Comparison of ENCODE assay signal across 20 cellular contexts in genomic region chr1:117362986-117363385, GRCh38.
"Had no signal": no experiment of that assay in that cellular context is flagged by ENCODE, and none has a peak within 500 bp of the region (broad histone marks: within the 10 kb centered on the region; RNA-seq: fewer than 3 reads in every experiment).

No MANE protein-coding gene starts in this region.

- H3K27ac ChIP-seq: colonic mucosa, gastrocnemius medialis, psoas muscle, tibial nerve had no signal

- H3K9me3 Mint-ChIP-seq: activated naive CD8-positive, alpha-beta T cell treated with anti-CD3 and anti-CD28 coated beads, Interleukin-2, amount 10 ng/mL, durations not matched to agents 7 days and 5 days; activated T-helper 2 cell treated with anti-CD3 and anti-CD28 coated beads, Interferon-gamma antibody, Interleukin-2, Interleukin-4, amounts not matched to agents 10 μg/mL and 5 μg/mL and 100 μg/mL, durations not matched to agents 14 hours and 24 hours and 36 hours; effector memory CD8-positive, alpha-beta T cell; stimulated activated naive CD8-positive, alpha-beta T cell treated with anti-CD3 and anti-CD28 coated beads, Interleukin-15, amount 100 ng/mL, for 72 hours had no signal

- H3K4me3 Mint-ChIP-seq: activated CD8-positive, alpha-beta T cell treated with anti-CD3 and anti-CD28 coated beads, Interleukin-2, amount 10 ng/mL, durations not matched to agents 7 days and 5 days; activated naive CD8-positive, alpha-beta T cell treated with anti-CD3 and anti-CD28 coated beads, Interleukin-2, amount 10 ng/mL, durations not matched to agents 7 days and 5 days; nephron had no signal

- H3K36me3 Mint-ChIP-seq: activated naive CD8-positive, alpha-beta T cell treated with anti-CD3 and anti-CD28 coated beads, Interleukin-2, amount 10 ng/mL, durations not matched to agents 7 days and 5 days had no signal

- H3K27me3 Mint-ChIP-seq: activated naive CD8-positive, alpha-beta T cell treated with anti-CD3 and anti-CD28 coated beads, Interleukin-2, amount 10 ng/mL, durations not matched to agents 7 days and 5 days; stimulated activated naive CD8-positive, alpha-beta T cell treated with anti-CD3 and anti-CD28 coated beads, Interleukin-15, amount 100 ng/mL, for 72 hours had no signal

- ATAC-seq: activated CD8-positive, alpha-beta T cell treated with anti-CD3 and anti-CD28 coated beads, Interleukin-2, amount 10 ng/mL, durations not matched to agents 7 days and 5 days; effector memory CD8-positive, alpha-beta T cell; gastrocnemius medialis; pancreas; psoas muscle; stimulated activated naive CD8-positive, alpha-beta T cell treated with anti-CD3 and anti-CD28 coated beads, Interleukin-15, amount 100 ng/mL, for 72 hours had no signal

- DNase-seq: activated CD4-positive, alpha-beta T cell treated with anti-CD3 and anti-CD28 coated beads for 1 hour; activated CD4-positive, alpha-beta T cell treated with anti-CD3 and anti-CD28 coated beads, Interleukin-2, amount 50 U/mL, for 1 hour; activated CD8-positive, alpha-beta T cell treated with anti-CD3 and anti-CD28 coated beads, Interleukin-2, amount 10 ng/mL, durations not matched to agents 7 days and 5 days; activated naive CD4-positive, alpha-beta T cell; activated naive CD8-positive, alpha-beta T cell treated with anti-CD3 and anti-CD28 coated beads, Interleukin-2, amount 10 ng/mL, durations not matched to agents 7 days and 5 days; activated T-cell treated with anti-CD3 and anti-CD28 coated beads, Interleukin-2, amount 50 U/mL, for 1 hour; amygdala; colonic mucosa; dorsolateral prefrontal cortex; effector memory CD8-positive, alpha-beta T cell; gastrocnemius medialis; hypothalamus; left ventricle myocardium inferior; midbrain; pancreas; psoas muscle had no signal

- H3K27ac Mint-ChIP-seq: activated CD8-positive, alpha-beta T cell treated with anti-CD3 and anti-CD28 coated beads, Interleukin-2, amount 10 ng/mL, durations not matched to agents 7 days and 5 days; activated naive CD8-positive, alpha-beta T cell treated with anti-CD3 and anti-CD28 coated beads, Interleukin-2, amount 10 ng/mL, durations not matched to agents 7 days and 5 days; activated T-helper 2 cell treated with anti-CD3 and anti-CD28 coated beads, Interferon-gamma antibody, Interleukin-2, Interleukin-4, amounts not matched to agents 10 μg/mL and 5 μg/mL and 100 μg/mL, durations not matched to agents 14 hours and 24 hours and 36 hours; stimulated activated naive CD8-positive, alpha-beta T cell treated with anti-CD3 and anti-CD28 coated beads, Interleukin-15, amount 100 ng/mL, for 72 hours had no signal
